In the genomic region with DNA sequence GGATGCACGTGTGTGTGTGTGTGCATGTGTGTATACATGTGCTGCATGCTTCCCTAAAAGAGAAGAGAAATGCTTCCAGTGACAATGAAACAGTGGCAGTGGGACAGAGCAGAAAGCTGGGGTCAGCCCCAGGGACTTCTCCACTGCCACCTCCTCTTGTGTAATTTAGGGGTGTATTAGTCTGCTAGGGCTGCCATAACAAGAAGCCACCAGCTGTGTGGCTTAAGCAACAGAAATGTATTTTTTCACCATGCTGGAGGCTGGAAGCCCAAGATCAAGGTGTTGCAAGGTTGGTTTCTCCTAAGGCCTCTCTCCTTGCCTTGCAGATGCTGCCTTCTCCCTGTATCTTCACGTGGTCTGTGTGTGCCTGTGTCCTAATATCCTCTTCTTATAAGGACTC, we compare ENCODE assay signal across 18 cellular contexts.
DNase-seq lines count a peak whose midpoint lies in the region; ATAC-seq and TF ChIP-seq lines count a peak whose summit lies in the region.
"Had no signal": no experiment of that assay in that cellular context is flagged by ENCODE, and none has a peak within 500 bp of the region (broad histone marks: within the 10 kb centered on the region; RNA-seq: fewer than 3 reads in every experiment).

No MANE protein-coding gene starts in this region.

- no peak overlapping the region for H2BK15ac ChIP-seq in IMR-90 (ENCODE audit: low read depth, low read length)
- H2BK15ac ChIP-seq in mesenchymal stem cell (ENCODE audit: low read depth, poor library complexity, severe bottlenecking): no peak overlapping the region

- peak; percentile 7 for DNase-seq in activated CD8-positive, alpha-beta T cell treated with anti-CD3 and anti-CD28 coated beads, Interleukin-2, amount 10 ng/mL, durations not matched to agents 7 days and 5 days
- no peak for DNase-seq in activated CD8-positive, alpha-beta T cell treated with anti-CD3 and anti-CD28 coated beads for 36 hours
- DNase-seq in IMR-90: no peak
- peak; percentile 5 for DNase-seq in mesenchymal stem cell
- DNase-seq in retina: no peak
- no peak for DNase-seq in AG20443 (ENCODE audit: low spot score)
- DNase-seq in Kasumi-1 (lab: John Stamatoyannopoulos, UW): no peak
- DNase-seq: CD4-positive, alpha-beta memory T cell; DMS153; DMS79; GDM1; GM23248 had no signal

- peak overlapping the region; percentile 11; the same call in 1 of the 2 replicates for H3K18ac ChIP-seq in IMR-90 (ENCODE audit: low read depth, low read length)
- H3K18ac ChIP-seq in mesenchymal stem cell (ENCODE audit: low read depth in 1 of 2, low read length in 2 of 2): peak overlapping the region in 1 of 2 experiments; percentile 51

- H2BK5ac ChIP-seq in IMR-90 (ENCODE audit: low read depth, low read length, poor library complexity, severe bottlenecking) (no peak overlapping the region), mesenchymal stem cell (ENCODE audit: low read depth, low read length, poor library complexity, severe bottlenecking) (no peak overlapping the region)

- BruUV-seq in IMR-90 (replicated peaks; lab: Mats Ljungman, UMichigan): no TSS peak

- no peak overlapping the region for H4K5ac ChIP-seq in IMR-90 (ENCODE audit: low read depth, low read length)

- H2AFZ ChIP-seq in IMR-90 (replicated peaks; ENCODE audit: low read length, poor library complexity): no peak overlapping the region
- no peak overlapping the region for H2AFZ ChIP-seq in mesenchymal stem cell (ENCODE audit: low read depth, low read length)
- H2AFZ ChIP-seq in parathyroid adenoma: peak overlapping the region; percentile 47
- H2AFZ ChIP-seq: GM23248 had no signal

- H3K23ac ChIP-seq in IMR-90 (ENCODE audit: low read depth, low read length) (no peak overlapping the region), mesenchymal stem cell (ENCODE audit: low read length in 2 of 2) (no peak overlapping the region)

- POLR2A ChIA-PET in activated CD8-positive, alpha-beta T cell treated with anti-CD3 and anti-CD28 coated beads, Interleukin-2, amount 10 ng/mL, durations not matched to agents 7 days and 5 days (lab: Charles Lee): no interaction called here
- POLR2A ChIA-PET in activated CD8-positive, alpha-beta T cell treated with anti-CD3 and anti-CD28 coated beads for 36 hours (lab: Charles Lee): no interaction called here
- POLR2A ChIA-PET in IMR-90 (lab: Charles Lee; ENCODE audit: unreplicated experiment): no interaction called here

- no peaks in the 10 kb centered on the region for H3K79me2 ChIP-seq in parathyroid adenoma

- TF ChIP-seq CTCF in activated CD8-positive, alpha-beta T cell treated with anti-CD3 and anti-CD28 coated beads for 36 hours (IDR thresholded peaks at IDR 0.05): no peak
- TF ChIP-seq CTCF in IMR-90 (conservative IDR thresholded peaks at IDR 0.05; ENCODE audit: low read depth, low read length): no peak
- no peak for TF ChIP-seq CTCF in parathyroid adenoma (IDR thresholded peaks at IDR 0.05)

- no peak overlapping the region for H3K9ac ChIP-seq in IMR-90 (ENCODE audit: low read depth, low read length)
- no peak overlapping the region for H3K9ac ChIP-seq in mesenchymal stem cell (ENCODE audit: low read length)
- H3K9ac ChIP-seq in parathyroid adenoma: no peak overlapping the region
- H3K9ac ChIP-seq: BLaER1, GM23248 had no signal

- H3K27me3 ChIP-seq in IMR-90 (ENCODE audit: control insufficient read depth, insufficient read depth, low read length) (peaks cover 13% of the 10 kb centered on the region), mesenchymal stem cell (ENCODE audit: control insufficient read depth in 1 of 2, insufficient read depth in 1 of 2, low read length in 2 of 2) (no peaks in the 10 kb centered on the region), parathyroid adenoma (ENCODE audit: control insufficient read depth, insufficient read depth, low read length) (no peaks in the 10 kb centered on the region)
- H3K27me3 ChIP-seq: BLaER1 had no signal

- H3K27ac Mint-ChIP-seq in activated CD8-positive, alpha-beta T cell treated with anti-CD3 and anti-CD28 coated beads, Interleukin-2, amount 10 ng/mL, durations not matched to agents 7 days and 5 days: no peak overlapping the region
- no peak overlapping the region for H3K27ac Mint-ChIP-seq in activated CD8-positive, alpha-beta T cell treated with anti-CD3 and anti-CD28 coated beads for 36 hours

- in situ Hi-C loops in IMR-90 (cut with MboI; ENCODE audit: low sequenced_read_pairs): no loop called here

- H2AK5ac ChIP-seq in IMR-90 (ENCODE audit: low read depth, low read length) (no peak overlapping the region; the same call in 1 of the 2 replicates), mesenchymal stem cell (ENCODE audit: low read length, severe bottlenecking) (peak overlapping the region; percentile 19)

- H3K27ac ChIP-seq in IMR-90 (ENCODE audit: insufficient read depth, low read length) (no peak overlapping the region), mesenchymal stem cell (ENCODE audit: low read length, poor library complexity, severe bottlenecking) (no peak overlapping the region), parathyroid adenoma (no peak overlapping the region)
- H3K27ac ChIP-seq: 22Rv1, BLaER1, GM23248 had no signal

- H3K9me3 ChIP-seq in IMR-90 (ENCODE audit: control insufficient read depth, insufficient read depth, low read length): no peaks in the 10 kb centered on the region
- peaks cover 6% of the 10 kb centered on the region for H3K9me3 ChIP-seq in mesenchymal stem cell (ENCODE audit: control insufficient read depth, low read length)
- no peaks in the 10 kb centered on the region for H3K9me3 ChIP-seq in parathyroid adenoma (ENCODE audit: control insufficient read depth, low read length)
- H3K9me3 ChIP-seq: A549, HAP-1 had no signal

- no peaks in the 10 kb centered on the region for H3K36me3 Mint-ChIP-seq in activated CD8-positive, alpha-beta T cell treated with anti-CD3 and anti-CD28 coated beads, Interleukin-2, amount 10 ng/mL, durations not matched to agents 7 days and 5 days (ENCODE audit: low read depth)
- H3K36me3 Mint-ChIP-seq in activated CD8-positive, alpha-beta T cell treated with anti-CD3 and anti-CD28 coated beads for 36 hours (ENCODE audit: low read depth): no peaks in the 10 kb centered on the region
- H3K36me3 Mint-ChIP-seq: CD14-positive monocyte; CD4-positive, alpha-beta memory T cell had no signal

- H4K20me1 ChIP-seq in IMR-90 (ENCODE audit: insufficient read depth, low read length): peaks cover 3% of the 10 kb centered on the region; the same call in 1 of the 2 replicates
- H4K20me1 ChIP-seq: BLaER1 had no signal

- WGBS in IMR-90 (ENCODE audit: extremely low coverage in 2 of 2, insufficient read length in 1 of 2), 2 experiments: no CpG with 5 or more reads among the region's 2 CpGs
- WGBS in mesenchymal stem cell: 85% methylated on average over 2 of the region's 2 CpGs

- no peak overlapping the region for H3K4me2 ChIP-seq in IMR-90 (ENCODE audit: low read depth, low read length)
- H3K4me2 ChIP-seq in mesenchymal stem cell (ENCODE audit: low read length, poor library complexity, severe bottlenecking): no peak overlapping the region
- H3K4me2 ChIP-seq in parathyroid adenoma (ENCODE audit: low read length): no peak overlapping the region

- CTCF ChIA-PET in activated CD8-positive, alpha-beta T cell treated with anti-CD3 and anti-CD28 coated beads, Interleukin-2, amount 10 ng/mL, durations not matched to agents 7 days and 5 days (lab: Charles Lee): no interaction called here
- CTCF ChIA-PET in activated CD8-positive, alpha-beta T cell treated with anti-CD3 and anti-CD28 coated beads for 36 hours (lab: Charles Lee): no interaction called here
- CTCF ChIA-PET in IMR-90 (lab: Yijun Ruan, JAX): no interaction called here

- H2BK20ac ChIP-seq in IMR-90 (ENCODE audit: low read depth, low read length): no peak overlapping the region

- H2BK120ac ChIP-seq in IMR-90 (ENCODE audit: low read depth, low read length) (no peak overlapping the region), mesenchymal stem cell (ENCODE audit: low read depth, low read length) (no peak overlapping the region)

- H3K79me1 ChIP-seq in IMR-90 (ENCODE audit: low read depth in 1 of 2, low read length in 2 of 2) (no peaks in the 10 kb centered on the region), mesenchymal stem cell (replicated peaks; ENCODE audit: low read length, poor library complexity, severe bottlenecking) (no peaks in the 10 kb centered on the region)

- H3K14ac ChIP-seq in IMR-90 (replicated peaks; ENCODE audit: low read depth, low read length) (no peak overlapping the region), mesenchymal stem cell (ENCODE audit: low read length in 2 of 2) (no peak overlapping the region)

- peaks cover 12% of the 10 kb centered on the region for H3K9me1 ChIP-seq in IMR-90 (ENCODE audit: insufficient read depth, low read length)

- H2AK9ac ChIP-seq in IMR-90 (replicated peaks; ENCODE audit: low read depth, low read length, poor library complexity): no peak overlapping the region

- H3K4me1 Mint-ChIP-seq in activated CD8-positive, alpha-beta T cell treated with anti-CD3 and anti-CD28 coated beads, Interleukin-2, amount 10 ng/mL, durations not matched to agents 7 days and 5 days (ENCODE audit: low read depth): no peaks in the 10 kb centered on the region
- no peaks in the 10 kb centered on the region for H3K4me1 Mint-ChIP-seq in activated CD8-positive, alpha-beta T cell treated with anti-CD3 and anti-CD28 coated beads for 36 hours (ENCODE audit: low read depth)
- H3K4me1 Mint-ChIP-seq: CD14-positive monocyte; CD4-positive, alpha-beta memory T cell had no signal

- H3K4me3 Mint-ChIP-seq in activated CD8-positive, alpha-beta T cell treated with anti-CD3 and anti-CD28 coated beads, Interleukin-2, amount 10 ng/mL, durations not matched to agents 7 days and 5 days: no peak overlapping the region
- H3K4me3 Mint-ChIP-seq in activated CD8-positive, alpha-beta T cell treated with anti-CD3 and anti-CD28 coated beads for 36 hours: no peak overlapping the region
- H3K4me3 Mint-ChIP-seq: CD14-positive monocyte; CD4-positive, alpha-beta memory T cell had no signal

- dilution Hi-C loops in IMR-90 (cut with HindIII; ENCODE audit: low sequenced_read_pairs, unreplicated experiment): no loop called here

- no peak overlapping the region for H4K8ac ChIP-seq in IMR-90 (ENCODE audit: low read depth in 2 of 2, low read length in 2 of 2)
- H4K8ac ChIP-seq in mesenchymal stem cell (ENCODE audit: low read length): no peak overlapping the region

- no peaks in the 10 kb centered on the region for H3K9me3 Mint-ChIP-seq in activated CD8-positive, alpha-beta T cell treated with anti-CD3 and anti-CD28 coated beads, Interleukin-2, amount 10 ng/mL, durations not matched to agents 7 days and 5 days (ENCODE audit: insufficient read depth)
- peaks cover 2% of the 10 kb centered on the region for H3K9me3 Mint-ChIP-seq in activated CD8-positive, alpha-beta T cell treated with anti-CD3 and anti-CD28 coated beads for 36 hours

- no peak for TF ChIP-seq POLR2A in IMR-90 (IDR thresholded peaks at IDR 0.05; ENCODE audit: low read depth, low read length)

- H3K56ac ChIP-seq in IMR-90 (ENCODE audit: extremely low read depth, insufficient read depth, low read length): no peak overlapping the region

- H3K4ac ChIP-seq in IMR-90 (ENCODE audit: low read depth, low read length): no peak overlapping the region
- no peak overlapping the region for H3K4ac ChIP-seq in mesenchymal stem cell (ENCODE audit: low read depth in 1 of 2, low read length in 2 of 2)

- H3K4me1 ChIP-seq in IMR-90 (ENCODE audit: control insufficient read depth, insufficient read depth, low read length): peaks cover 27% of the 10 kb centered on the region
- H3K4me1 ChIP-seq in mesenchymal stem cell (ENCODE audit: control insufficient read depth, insufficient read depth, low read depth, low read length): peaks cover 24% of the 10 kb centered on the region
- H3K4me1 ChIP-seq in parathyroid adenoma: peaks cover 31% of the 10 kb centered on the region
- H3K4me1 ChIP-seq: HAP-1 had no signal

- H3K4me3 ChIP-seq in IMR-90 (ENCODE audit: insufficient read depth, low read depth, low read length) (no peak overlapping the region), mesenchymal stem cell (ENCODE audit: insufficient read depth in 1 of 2, low read depth in 1 of 2, low read length in 2 of 2) (no peak overlapping the region), parathyroid adenoma (ENCODE audit: low read depth, low read length) (no peak overlapping the region)
- H3K4me3 ChIP-seq: A549, BLaER1, GM23248, HAP-1 had no signal

- intact Hi-C loops in activated CD8-positive, alpha-beta T cell treated with anti-CD3 and anti-CD28 coated beads for 36 hours (cut with micrococcal nuclease): no loop called here
- intact Hi-C loops in IMR-90 (cut with micrococcal nuclease): no loop called here

- ATAC-seq in activated CD8-positive, alpha-beta T cell treated with anti-CD3 and anti-CD28 coated beads, Interleukin-2, amount 10 ng/mL, durations not matched to agents 7 days and 5 days: no peak
- ATAC-seq in activated CD8-positive, alpha-beta T cell treated with anti-CD3 and anti-CD28 coated beads for 36 hours: no peak
- no peak for ATAC-seq in IMR-90 (ENCODE audit: low read depth)

- peak overlapping the region in 1 of 2 experiments; percentile 58 for H2BK12ac ChIP-seq in mesenchymal stem cell (ENCODE audit: low read length in 2 of 2)

- H3K27me3 Mint-ChIP-seq in activated CD8-positive, alpha-beta T cell treated with anti-CD3 and anti-CD28 coated beads, Interleukin-2, amount 10 ng/mL, durations not matched to agents 7 days and 5 days (ENCODE audit: low read depth): no peaks in the 10 kb centered on the region
- peaks cover 6% of the 10 kb centered on the region for H3K27me3 Mint-ChIP-seq in activated CD8-positive, alpha-beta T cell treated with anti-CD3 and anti-CD28 coated beads for 36 hours

- no peaks in the 10 kb centered on the region for H3K36me3 ChIP-seq in IMR-90 (ENCODE audit: control insufficient read depth, insufficient read depth, low read length)
- no peaks in the 10 kb centered on the region for H3K36me3 ChIP-seq in mesenchymal stem cell (ENCODE audit: control insufficient read depth in 1 of 2, insufficient read depth in 2 of 2, low read depth in 1 of 2, low read length in 2 of 2)
- no peaks in the 10 kb centered on the region for H3K36me3 ChIP-seq in parathyroid adenoma (ENCODE audit: control insufficient read depth, insufficient read depth, low read length)
- H3K36me3 ChIP-seq: BLaER1, HAP-1 had no signal

- TF ChIP-seq RAD21 in IMR-90 (IDR thresholded peaks at IDR 0.05; ENCODE audit: low read length): no peak

- H4K91ac ChIP-seq in IMR-90 (ENCODE audit: insufficient read depth, low read depth, low read length): no peak overlapping the region
- no peak overlapping the region for H4K91ac ChIP-seq in mesenchymal stem cell (ENCODE audit: low read length)

Comparison
In these comparisons a context has a peak if more than half of its experiments do, and no peak if none do; other contexts are left out.
1. DNase-seq: peak in activated CD8-positive, alpha-beta T cell treated with anti-CD3 and anti-CD28 coated beads, Interleukin-2, amount 10 ng/mL, durations not matched to agents 7 days and 5 days (single experiment) and mesenchymal stem cell (single experiment); none in activated CD8-positive, alpha-beta T cell treated with anti-CD3 and anti-CD28 coated beads for 36 hours (single experiment), IMR-90 (single experiment), retina (single experiment), AG20443 (single experiment) and Kasumi-1 (0 of 2).